In the genomic region with DNA sequence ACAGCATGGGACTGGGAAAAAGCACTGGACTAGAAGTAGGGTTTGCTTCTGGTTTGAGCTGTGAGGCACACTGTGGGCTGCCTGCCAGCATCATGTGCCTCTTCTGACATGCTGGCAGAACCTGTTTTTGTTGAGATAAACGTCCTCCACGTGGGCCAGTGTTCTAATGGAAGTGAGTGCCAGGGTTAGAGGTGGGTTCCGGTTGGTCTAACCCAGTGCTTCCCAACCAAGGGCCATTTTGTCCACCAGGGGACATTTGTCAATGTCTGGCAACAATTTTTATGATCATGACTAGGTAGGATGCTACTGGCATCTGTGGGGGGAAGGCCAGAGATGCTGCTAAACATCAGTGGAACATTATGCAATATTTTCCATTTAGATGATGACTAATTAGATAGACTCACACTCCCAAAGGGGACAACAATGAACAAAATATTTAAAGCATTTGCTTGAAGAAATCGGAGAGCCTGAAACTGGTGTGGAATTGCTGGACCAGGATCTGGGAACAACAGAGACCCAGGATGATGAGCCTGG, we compare ENCODE assay signal across 1 cellular context.
A peak's percentile ranks its signal among the peaks of the same experiment; 100 is the strongest.
TF ChIP-seq lines count a peak whose summit lies in the region.

No MANE protein-coding gene starts in this region.

TF ChIP-seq in A549, 52 proteins besides CTCF, POLR2A, EP300 and RAD21 (continued from another document):
- TF ChIP-seq, protein P1, sequence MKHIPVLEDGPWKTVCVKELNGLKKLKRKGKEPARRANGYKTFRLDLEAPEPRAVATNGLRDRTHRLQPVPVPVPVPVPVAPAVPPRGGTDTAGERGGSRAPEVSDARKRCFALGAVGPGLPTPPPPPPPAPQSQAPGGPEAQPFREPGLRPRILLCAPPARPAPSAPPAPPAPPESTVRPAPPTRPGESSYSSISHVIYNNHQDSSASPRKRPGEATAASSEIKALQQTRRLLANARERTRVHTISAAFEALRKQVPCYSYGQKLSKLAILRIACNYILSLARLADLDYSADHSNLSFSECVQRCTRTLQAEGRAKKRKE (CRISPR knock-in tag; IDR thresholded peaks at IDR 0.05; ENCODE audit: low read depth) = no peak
- no peak for TF ChIP-seq KDM5A (IDR thresholded peaks at IDR 0.05)
- no peak for TF ChIP-seq EHF (CRISPR knock-in tag; IDR thresholded peaks at IDR 0.05)
- TF ChIP-seq HDAC2 (IDR thresholded peaks at IDR 0.05) = no peak
- peak; percentile 29; the same call in 2 of the 3 replicates for TF ChIP-seq SMC3 (IDR thresholded peaks at IDR 0.05)
- no peak for TF ChIP-seq NFE2L2 (conservative IDR thresholded peaks at IDR 0.05; ENCODE audit: low read length)
- no peak for TF ChIP-seq GATA3 (IDR thresholded peaks at IDR 0.05; ENCODE audit: borderline replicate concordance)
- TF ChIP-seq ZNF302 (CRISPR knock-in tag; IDR thresholded peaks at IDR 0.05) = no peak
- no peak for TF ChIP-seq ESRRA (IDR thresholded peaks at IDR 0.05; ENCODE audit: borderline replicate concordance, low read length)
- no peak for TF ChIP-seq TP53 (CRISPR knock-in tag; IDR thresholded peaks at IDR 0.05)
- TF ChIP-seq EHMT2 (IDR thresholded peaks at IDR 0.05; ENCODE audit: low read depth) = no peak
- no peak for TF ChIP-seq HOXA7 (CRISPR knock-in tag; IDR thresholded peaks at IDR 0.05)
